Comparison of ENCODE assay signal across 1 cellular context in the genomic region with DNA sequence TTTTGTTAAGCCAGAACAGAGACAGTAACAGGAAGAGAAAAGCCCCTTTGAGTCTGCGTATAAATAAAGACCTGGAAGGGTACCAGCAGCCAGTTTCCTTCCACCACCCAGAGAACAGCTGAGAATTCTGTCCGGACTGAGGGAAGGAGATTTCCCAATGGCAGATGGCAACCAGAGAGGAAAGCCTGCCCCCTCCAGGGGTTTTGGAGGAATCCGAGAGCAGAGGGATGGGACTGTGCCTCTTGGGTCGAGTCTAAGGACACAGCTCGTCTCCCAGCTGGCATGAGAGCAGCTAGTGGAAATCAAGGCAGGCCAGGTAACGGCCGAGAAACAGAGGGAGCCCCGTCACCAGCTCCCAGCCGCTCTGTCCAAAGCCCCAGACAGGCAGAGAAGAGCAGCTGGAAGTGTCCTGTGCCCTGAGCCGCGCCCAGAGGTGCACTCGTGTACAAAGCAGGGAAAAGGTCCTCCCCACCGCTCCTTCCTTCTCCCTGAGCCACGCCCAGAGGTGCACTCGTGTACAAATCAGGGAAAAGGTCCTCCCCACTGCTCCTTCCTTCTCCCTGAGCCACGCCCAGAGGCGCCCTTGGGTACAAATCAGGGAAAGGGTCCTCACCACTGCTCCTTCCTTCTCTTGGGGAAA.
TF ChIP-seq lines count a peak whose summit lies in the region.

No MANE protein-coding gene starts in this region.

TF ChIP-seq in WTC11, 78 proteins besides CTCF, POLR2A, EP300 and RAD21 (continued from another document):
- TF ChIP-seq, protein P1, sequence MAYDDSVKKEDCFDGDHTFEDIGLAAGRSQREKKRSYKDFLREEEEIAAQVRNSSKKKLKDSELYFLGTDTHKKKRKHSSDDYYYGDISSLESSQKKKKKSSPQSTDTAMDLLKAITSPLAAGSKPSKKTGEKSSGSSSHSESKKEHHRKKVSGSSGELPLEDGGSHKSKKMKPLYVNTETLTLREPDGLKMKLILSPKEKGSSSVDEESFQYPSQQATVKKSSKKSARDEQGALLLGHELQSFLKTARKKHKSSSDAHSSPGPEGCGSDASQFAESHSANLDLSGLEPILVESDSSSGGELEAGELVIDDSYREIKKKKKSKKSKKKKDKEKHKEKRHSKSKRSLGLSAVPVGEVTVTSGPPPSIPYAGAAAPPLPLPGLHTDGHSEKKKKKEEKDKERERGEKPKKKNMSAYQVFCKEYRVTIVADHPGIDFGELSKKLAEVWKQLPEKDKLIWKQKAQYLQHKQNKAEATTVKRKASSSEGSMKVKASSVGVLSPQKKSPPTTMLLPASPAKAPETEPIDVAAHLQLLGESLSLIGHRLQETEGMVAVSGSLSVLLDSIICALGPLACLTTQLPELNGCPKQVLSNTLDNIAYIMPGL (CRISPR knock-in tag; IDR thresholded peaks at IDR 0.05): no peak
- TF ChIP-seq ZNF423 (CRISPR knock-in tag; IDR thresholded peaks at IDR 0.05): no peak
- TF ChIP-seq PRRX2 (CRISPR knock-in tag; IDR thresholded peaks at IDR 0.05): no peak
- TF ChIP-seq ZBTB21 (CRISPR knock-in tag; IDR thresholded peaks at IDR 0.05; ENCODE audit: borderline replicate concordance): no peak
- TF ChIP-seq, protein P2, sequence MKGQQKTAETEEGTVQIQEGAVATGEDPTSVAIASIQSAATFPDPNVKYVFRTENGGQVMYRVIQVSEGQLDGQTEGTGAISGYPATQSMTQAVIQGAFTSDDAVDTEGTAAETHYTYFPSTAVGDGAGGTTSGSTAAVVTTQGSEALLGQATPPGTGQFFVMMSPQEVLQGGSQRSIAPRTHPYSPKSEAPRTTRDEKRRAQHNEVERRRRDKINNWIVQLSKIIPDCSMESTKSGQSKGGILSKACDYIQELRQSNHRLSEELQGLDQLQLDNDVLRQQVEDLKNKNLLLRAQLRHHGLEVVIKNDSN (CRISPR knock-in tag; IDR thresholded peaks at IDR 0.05): no peak
- TF ChIP-seq, protein P3, sequence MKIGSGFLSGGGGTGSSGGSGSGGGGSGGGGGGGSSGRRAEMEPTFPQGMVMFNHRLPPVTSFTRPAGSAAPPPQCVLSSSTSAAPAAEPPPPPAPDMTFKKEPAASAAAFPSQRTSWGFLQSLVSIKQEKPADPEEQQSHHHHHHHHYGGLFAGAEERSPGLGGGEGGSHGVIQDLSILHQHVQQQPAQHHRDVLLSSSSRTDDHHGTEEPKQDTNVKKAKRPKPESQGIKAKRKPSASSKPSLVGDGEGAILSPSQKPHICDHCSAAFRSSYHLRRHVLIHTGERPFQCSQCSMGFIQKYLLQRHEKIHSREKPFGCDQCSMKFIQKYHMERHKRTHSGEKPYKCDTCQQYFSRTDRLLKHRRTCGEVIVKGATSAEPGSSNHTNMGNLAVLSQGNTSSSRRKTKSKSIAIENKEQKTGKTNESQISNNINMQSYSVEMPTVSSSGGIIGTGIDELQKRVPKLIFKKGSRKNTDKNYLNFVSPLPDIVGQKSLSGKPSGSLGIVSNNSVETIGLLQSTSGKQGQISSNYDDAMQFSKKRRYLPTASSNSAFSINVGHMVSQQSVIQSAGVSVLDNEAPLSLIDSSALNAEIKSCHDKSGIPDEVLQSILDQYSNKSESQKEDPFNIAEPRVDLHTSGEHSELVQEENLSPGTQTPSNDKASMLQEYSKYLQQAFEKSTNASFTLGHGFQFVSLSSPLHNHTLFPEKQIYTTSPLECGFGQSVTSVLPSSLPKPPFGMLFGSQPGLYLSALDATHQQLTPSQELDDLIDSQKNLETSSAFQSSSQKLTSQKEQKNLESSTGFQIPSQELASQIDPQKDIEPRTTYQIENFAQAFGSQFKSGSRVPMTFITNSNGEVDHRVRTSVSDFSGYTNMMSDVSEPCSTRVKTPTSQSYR (CRISPR knock-in tag; IDR thresholded peaks at IDR 0.05): no peak
- TF ChIP-seq RORB (CRISPR knock-in tag; IDR thresholded peaks at IDR 0.05): no peak
